In the genomic region with DNA sequence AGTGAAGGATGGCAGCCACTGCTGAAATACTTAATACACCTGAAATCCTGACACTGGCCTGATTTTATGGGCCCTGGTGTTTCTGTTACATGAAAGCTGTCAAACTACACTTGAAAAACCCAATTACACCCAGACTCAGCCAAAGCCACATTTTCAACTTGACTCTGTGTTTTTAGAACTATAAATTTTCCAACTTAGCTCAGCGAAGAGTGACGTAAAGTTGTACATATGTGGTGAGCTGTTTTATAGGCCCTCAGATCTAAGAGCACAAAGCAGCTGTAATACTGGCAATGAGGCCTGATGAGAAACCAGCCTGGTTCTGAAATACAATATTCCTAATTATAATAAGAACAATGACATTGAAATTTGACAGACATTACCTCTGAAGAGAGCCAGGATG, we compare ENCODE assay signal across 25 cellular contexts. TPM values are rescaled to one million over a fixed set of nuclear protein-coding genes. Genes with fewer than 3 reads are reported as not detected.
DNase-seq lines count a peak whose midpoint lies in the region; ATAC-seq and TF ChIP-seq lines count a peak whose summit lies in the region.
"Had no signal": no experiment of that assay in that cellular context is flagged by ENCODE, and none has a peak within 500 bp of the region (broad histone marks: within the 10 kb centered on the region; RNA-seq: fewer than 3 reads in every experiment).

No MANE protein-coding gene starts in this region.

- peak overlapping the region; percentile 49 to 50 for H3K27ac Mint-ChIP-seq in natural killer cell
- no peak overlapping the region for H3K27ac Mint-ChIP-seq in natural killer cell treated with Interleukin-12 subunit alpha and Interleukin-12 subunit beta and Interleukin-15 and Interleukin-18, amount 100 ng/mL, for 72 hours
- peak overlapping the region; percentile 58 for H3K27ac Mint-ChIP-seq in activated T-helper 17 cell treated with anti-CD3 and anti-CD28 coated beads, Interleukin-2, amount 50 U/mL, for 72 hours
- peak overlapping the region; percentile 58 to 91 (median 80) for H3K27ac Mint-ChIP-seq in naive thymus-derived CD8-positive, alpha-beta T cell
- H3K27ac Mint-ChIP-seq: activated T-helper 2 cell treated with anti-CD3 and anti-CD28 coated beads, Interferon-gamma antibody, Interleukin-2, Interleukin-4, amounts not matched to agents 10 μg/mL and 5 μg/mL and 100 μg/mL, durations not matched to agents 14 hours and 24 hours and 36 hours; T-helper 1 cell treated with Interleukin-12 subunit alpha and Interleukin-12 subunit beta and Interleukin-4 antibody, amounts not matched to agents 30 μg/mL and 1 μg/mL, for 36 hours had no signal

- H3K4me3 Mint-ChIP-seq in natural killer cell: no peak overlapping the region
- no peak overlapping the region for H3K4me3 Mint-ChIP-seq in natural killer cell treated with Interleukin-12 subunit alpha and Interleukin-12 subunit beta and Interleukin-15 and Interleukin-18, amount 100 ng/mL, for 72 hours
- peak overlapping the region; percentile 64 for H3K4me3 Mint-ChIP-seq in activated T-helper 17 cell treated with anti-CD3 and anti-CD28 coated beads, Interleukin-2, amount 50 U/mL, for 72 hours
- H3K4me3 Mint-ChIP-seq in naive thymus-derived CD8-positive, alpha-beta T cell: peak overlapping the region in 4 of 10 donors; percentile 31 to 58 (median 41)
- H3K4me3 Mint-ChIP-seq: T-helper 1 cell treated with Interleukin-12 subunit alpha and Interleukin-12 subunit beta and Interleukin-4 antibody, amounts not matched to agents 30 μg/mL and 1 μg/mL, for 36 hours had no signal

- no peak for DNase-seq in natural killer cell
- no peak for DNase-seq in natural killer cell treated with Interleukin-12 subunit alpha and Interleukin-12 subunit beta and Interleukin-15 and Interleukin-18, amount 100 ng/mL, for 72 hours (ENCODE audit: low spot score)
- peak in 2 of 10 donors; percentile 42 to 45 for DNase-seq in naive thymus-derived CD8-positive, alpha-beta T cell
- no peak for DNase-seq in HAP-1 (ENCODE audit: low spot score in 2 of 2)
- no peak for DNase-seq in NCI-H2029 treated with DMSO at 0.1 percent for 48 hours (lab: John Stamatoyannopoulos, UW)
- DNase-seq: adrenal gland; body of pancreas; C1 segment of cervical spinal cord; GM23248; left ventricle myocardium inferior; NCI-H2081; NCI-H226; NCI-H748 treated with DMSO at 0.1 percent for 48 hours; RPMI8226; spleen; stimulated activated CD4-positive, alpha-beta T cell treated with anti-CD3 and anti-CD28 coated beads, Interleukin-2, amount 100 ng/mL, for 48 hours; upper lobe of right lung had no signal

- H3K9me3 Mint-ChIP-seq in natural killer cell: no peaks in the 10 kb centered on the region
- H3K9me3 Mint-ChIP-seq in natural killer cell treated with Interleukin-12 subunit alpha and Interleukin-12 subunit beta and Interleukin-15 and Interleukin-18, amount 100 ng/mL, for 72 hours: no peaks in the 10 kb centered on the region
- peaks cover 4% of the 10 kb centered on the region for H3K9me3 Mint-ChIP-seq in activated T-helper 17 cell treated with anti-CD3 and anti-CD28 coated beads, Interleukin-2, amount 50 U/mL, for 72 hours
- H3K9me3 Mint-ChIP-seq in naive thymus-derived CD8-positive, alpha-beta T cell: no peaks in the 10 kb centered on the region
- H3K9me3 Mint-ChIP-seq: activated T-helper 2 cell treated with anti-CD3 and anti-CD28 coated beads, Interferon-gamma antibody, Interleukin-2, Interleukin-4, amounts not matched to agents 10 μg/mL and 5 μg/mL and 100 μg/mL, durations not matched to agents 14 hours and 24 hours and 36 hours; T-helper 1 cell treated with Interleukin-12 subunit alpha and Interleukin-12 subunit beta and Interleukin-4 antibody, amounts not matched to agents 30 μg/mL and 1 μg/mL, for 36 hours had no signal

- intact Hi-C loops in natural killer cell (cut with micrococcal nuclease): no loop called here

- H3K36me3 Mint-ChIP-seq in natural killer cell: no peaks in the 10 kb centered on the region
- no peaks in the 10 kb centered on the region for H3K36me3 Mint-ChIP-seq in natural killer cell treated with Interleukin-12 subunit alpha and Interleukin-12 subunit beta and Interleukin-15 and Interleukin-18, amount 100 ng/mL, for 72 hours
- peaks cover 6% of the 10 kb centered on the region for H3K36me3 Mint-ChIP-seq in activated T-helper 17 cell treated with anti-CD3 and anti-CD28 coated beads, Interleukin-2, amount 50 U/mL, for 72 hours (ENCODE audit: low read depth)
- H3K36me3 Mint-ChIP-seq in naive thymus-derived CD8-positive, alpha-beta T cell: peaks cover 0 to 26% (median 15%) of the 10 kb centered on the region in 3 donors

- ATAC-seq in natural killer cell (no peak), HG03520 (IDR thresholded peaks at IDR 0.05; ENCODE audit: unreplicated experiment) (no peak)
- no peak for ATAC-seq in natural killer cell treated with Interleukin-12 subunit alpha and Interleukin-12 subunit beta and Interleukin-15 and Interleukin-18, amount 100 ng/mL, for 72 hours
- peak; percentile 38 for ATAC-seq in activated T-helper 17 cell treated with anti-CD3 and anti-CD28 coated beads, Interleukin-2, amount 50 U/mL, for 72 hours (replicated peaks)
- ATAC-seq in naive thymus-derived CD8-positive, alpha-beta T cell: peak; percentile 62 to 82
- ATAC-seq: activated CD4-positive, CD25-positive, alpha-beta regulatory T cell treated with anti-CD3 and anti-CD28 coated beads, Interleukin-2, amount 50 U/mL, for 24 hours; body of pancreas; upper lobe of right lung had no signal

- no peaks in the 10 kb centered on the region for H3K36me3 ChIP-seq in HAP-1 (replicated peaks)
- H3K36me3 ChIP-seq: adrenal gland, left ventricle myocardium inferior, spleen, upper lobe of right lung had no signal

- in situ Hi-C loops in HAP-1 (cut with MboI; ENCODE audit: low sequenced_read_pairs): no loop called here

- no peaks in the 10 kb centered on the region for H3K27me3 Mint-ChIP-seq in natural killer cell (ENCODE audit: low read depth in 2 of 2)
- no peaks in the 10 kb centered on the region for H3K27me3 Mint-ChIP-seq in natural killer cell treated with Interleukin-12 subunit alpha and Interleukin-12 subunit beta and Interleukin-15 and Interleukin-18, amount 100 ng/mL, for 72 hours
- H3K27me3 Mint-ChIP-seq in activated T-helper 17 cell treated with anti-CD3 and anti-CD28 coated beads, Interleukin-2, amount 50 U/mL, for 72 hours: no peaks in the 10 kb centered on the region
- H3K27me3 Mint-ChIP-seq in naive thymus-derived CD8-positive, alpha-beta T cell: no peaks in the 10 kb centered on the region

- no peak overlapping the region for H3K4me3 ChIP-seq in HAP-1
- H3K4me3 ChIP-seq: adrenal gland, body of pancreas, GM23248, left ventricle myocardium inferior, spleen, upper lobe of right lung had no signal

- H3K27me3 ChIP-seq in HAP-1 (ENCODE audit: low read depth): no peaks in the 10 kb centered on the region
- H3K27me3 ChIP-seq: body of pancreas, spleen had no signal

- TF ChIP-seq CTCF in natural killer cell (IDR thresholded peaks at IDR 0.05): no peak

- peaks cover 44 to 56% of the 10 kb centered on the region in 2 donors for H3K4me1 Mint-ChIP-seq in natural killer cell
- peaks cover 14 to 32% of the 10 kb centered on the region in 2 donors for H3K4me1 Mint-ChIP-seq in natural killer cell treated with Interleukin-12 subunit alpha and Interleukin-12 subunit beta and Interleukin-15 and Interleukin-18, amount 100 ng/mL, for 72 hours (ENCODE audit: low read depth in 2 of 2)
- peaks cover 46% of the 10 kb centered on the region for H3K4me1 Mint-ChIP-seq in activated T-helper 17 cell treated with anti-CD3 and anti-CD28 coated beads, Interleukin-2, amount 50 U/mL, for 72 hours
- H3K4me1 Mint-ChIP-seq in naive thymus-derived CD8-positive, alpha-beta T cell: peaks cover 35 to 84% (median 77%) of the 10 kb centered on the region in 4 donors

- no peaks in the 10 kb centered on the region for H3K4me1 ChIP-seq in HAP-1
- H3K4me1 ChIP-seq: adrenal gland, body of pancreas, left ventricle myocardium inferior, upper lobe of right lung had no signal

- POLR2A ChIA-PET in naive thymus-derived CD8-positive, alpha-beta T cell (lab: Charles Lee): interaction anchor here (0.6 to 4.1 kb wide), 5 partner anchors 12 to 74 kb away, joined by 3 to 35 read pairs (median 4); a partner anchor contains a TSS

- H3K9me3 ChIP-seq in HAP-1: 0 out of 2 replicates have a peak, but pooled peaks cover 2% of the 10 kb centered on the region
- H3K9me3 ChIP-seq: adrenal gland, body of pancreas, left ventricle myocardium inferior, spleen, upper lobe of right lung had no signal

RNA-seq across cellular contexts. Expression of a gene that starts 18.6 kb away (rescaled TPM):
- 10 to 100 TPM; 32.6 to 59.9 (median 56.8) TPM for total RNA-seq in natural killer cell
- total RNA-seq in natural killer cell treated with Interleukin-12 subunit alpha and Interleukin-12 subunit beta and Interleukin-15 and Interleukin-18, amount 100 ng/mL, for 72 hours: 1 to 10 TPM in 1 of 2 donors, under 1 TPM in 1; 0.33 to 2.9 TPM
- total RNA-seq in activated T-helper 17 cell treated with anti-CD3 and anti-CD28 coated beads, Interleukin-2, amount 50 U/mL, for 72 hours: 1 to 10 TPM; 2.6 to 3.9 TPM
- total RNA-seq in naive thymus-derived CD8-positive, alpha-beta T cell: 10 to 100 TPM; 80.9 to 81.5 TPM
- polyA plus RNA-seq in naive thymus-derived CD8-positive, alpha-beta T cell: 100 to 1,000 TPM in 1 of 3 donors, 10 to 100 TPM in 2; 56.4 to 119 (median 68.6) TPM
- total RNA-seq: chondrocyte, glomerular endothelial cell, GM23248, osteoblast had no signal
- polyA plus RNA-seq: GM23248 had no signal

Comparison
In these comparisons a context has a peak if more than half of its experiments do, and no peak if none do; other contexts are left out.
1. H3K27ac Mint-ChIP-seq: peak in natural killer cell (2 of 2), activated T-helper 17 cell treated with anti-CD3 and anti-CD28 coated beads, Interleukin-2, amount 50 U/mL, for 72 hours (single experiment) and naive thymus-derived CD8-positive, alpha-beta T cell (10 of 10); none in natural killer cell treated with Interleukin-12 subunit alpha and Interleukin-12 subunit beta and Interleukin-15 and Interleukin-18, amount 100 ng/mL, for 72 hours (0 of 2).
2. RNA of a gene that starts 18.6 kb away (total RNA-seq): 80.9 to 81.5 TPM in naive thymus-derived CD8-positive, alpha-beta T cell and 32.6 to 59.9 TPM in natural killer cell; 2.6 to 3.9 TPM in activated T-helper 17 cell treated with anti-CD3 and anti-CD28 coated beads, Interleukin-2, amount 50 U/mL, for 72 hours and 0.33 to 2.9 TPM in natural killer cell treated with Interleukin-12 subunit alpha and Interleukin-12 subunit beta and Interleukin-15 and Interleukin-18, amount 100 ng/mL, for 72 hours; every median in the first group is over 4 times any median in the second.
3. ATAC-seq: peak in activated T-helper 17 cell treated with anti-CD3 and anti-CD28 coated beads, Interleukin-2, amount 50 U/mL, for 72 hours (single experiment) and naive thymus-derived CD8-positive, alpha-beta T cell (2 of 2); none in natural killer cell (0 of 3), natural killer cell treated with Interleukin-12 subunit alpha and Interleukin-12 subunit beta and Interleukin-15 and Interleukin-18, amount 100 ng/mL, for 72 hours (0 of 2) and HG03520 (single experiment).